16 cellular contexts compared by ENCODE assay signal in the genomic region with DNA sequence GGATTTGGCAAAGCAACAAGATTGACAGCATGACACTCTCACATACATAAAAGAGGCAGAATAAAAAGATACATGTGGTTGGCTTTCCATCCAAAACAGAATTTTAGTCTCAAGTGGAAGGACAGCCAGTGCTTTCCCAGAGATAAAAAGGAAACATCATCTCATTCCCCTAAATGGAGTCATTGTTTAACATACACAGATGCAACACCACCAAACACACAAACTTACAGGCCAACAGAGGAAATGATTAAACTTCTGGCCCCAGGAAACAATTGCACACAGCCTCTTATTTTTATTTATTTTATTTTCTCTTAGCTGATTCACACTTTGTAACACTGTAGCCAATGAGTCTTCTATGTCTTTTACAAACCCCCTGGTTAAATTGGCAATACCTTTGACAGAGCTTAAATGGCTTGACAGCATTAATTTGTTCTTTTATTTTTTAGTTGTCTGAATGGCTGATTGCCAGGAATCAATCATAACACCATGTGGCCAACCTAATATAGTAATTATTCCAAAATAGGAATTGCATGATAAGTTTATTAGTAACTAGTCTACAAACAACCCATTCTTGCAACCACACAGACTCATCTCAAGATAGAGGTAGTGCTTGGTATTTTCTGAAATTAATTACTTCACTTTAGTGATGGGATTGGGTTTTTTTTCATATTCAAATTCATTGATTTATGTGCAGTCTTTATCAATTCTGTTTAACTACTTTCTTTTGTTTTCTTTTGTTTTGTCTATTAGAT.
A peak's percentile ranks its signal among the peaks of the same experiment; 100 is the strongest.
DNase-seq lines count a peak whose midpoint lies in the region; ATAC-seq, FAIRE-seq and TF ChIP-seq lines count a peak whose summit lies in the region.
"Had no signal": no experiment of that assay in that cellular context is flagged by ENCODE, and none has a peak within 500 bp of the region (broad histone marks: within the 10 kb centered on the region; RNA-seq: fewer than 3 reads in every experiment).

No MANE protein-coding gene starts in this region.

- in situ Hi-C loops in IMR-90 (cut with MboI; ENCODE audit: low sequenced_read_pairs) (no loop called here), gastrocnemius medialis (cut with MboI; ENCODE audit: low sequenced_read_pairs in 4 of 4) (no loop called here)

- no peak overlapping the region for H3K4me2 ChIP-seq in IMR-90 (ENCODE audit: low read depth, low read length)
- no peak overlapping the region for H3K4me2 ChIP-seq in keratinocyte (ENCODE audit: control insufficient read depth, extremely low read depth, insufficient read depth, low read depth, low read length)

- peak overlapping the region; percentile 64; the same call in 1 of the 2 replicates for H3K14ac ChIP-seq in IMR-90 (replicated peaks; ENCODE audit: low read depth, low read length)

- no peak for TF ChIP-seq CTCF in IMR-90 (conservative IDR thresholded peaks at IDR 0.05; ENCODE audit: low read depth, low read length)
- no peak for TF ChIP-seq CTCF in bronchial epithelial cell (IDR thresholded peaks at IDR 0.05; ENCODE audit: insufficient read depth, low read length, severe bottlenecking)
- no peak for TF ChIP-seq CTCF in keratinocyte (optimal IDR thresholded peaks at IDR 0.05 in 1 of 3, IDR thresholded peaks at IDR 0.05 in 1 of 3, conservative IDR thresholded peaks at IDR 0.05 in 1 of 3; ENCODE audit: extremely low read depth in 1 of 3, insufficient read depth in 2 of 3, low read length in 3 of 3)
- no peak for TF ChIP-seq CTCF in WERI-Rb-1 (IDR thresholded peaks at IDR 0.05; ENCODE audit: low read depth, low read length)
- no peak for TF ChIP-seq CTCF in omental fat pad (IDR thresholded peaks at IDR 0.05)
- TF ChIP-seq CTCF in gastrocnemius medialis (IDR thresholded peaks at IDR 0.05 in 4 of 5, conservative IDR thresholded peaks at IDR 0.05 in 1 of 5): no peak

- H4K5ac ChIP-seq in IMR-90 (ENCODE audit: low read depth, low read length): no peak overlapping the region

- intact Hi-C loops in IMR-90 (cut with micrococcal nuclease) (no loop called here), gastrocnemius medialis (cut with DNase I; ENCODE audit: low total_unique reads) (no loop called here)

- H2BK15ac ChIP-seq in IMR-90 (ENCODE audit: low read depth, low read length): no peak overlapping the region

- H3K56ac ChIP-seq in IMR-90 (ENCODE audit: extremely low read depth, insufficient read depth, low read length): no peak overlapping the region

- H3K9me3 ChIP-seq in IMR-90 (ENCODE audit: control insufficient read depth, insufficient read depth, low read length) (no peaks in the 10 kb centered on the region), keratinocyte (ENCODE audit: control insufficient read depth, low read depth, low read length) (no peaks in the 10 kb centered on the region), WERI-Rb-1 (ENCODE audit: severe bottlenecking) (no peaks in the 10 kb centered on the region), gastrocnemius medialis (no peaks in the 10 kb centered on the region)
- H3K9me3 ChIP-seq: tibial artery had no signal

- H2AK5ac ChIP-seq in IMR-90 (ENCODE audit: low read depth, low read length): peak overlapping the region; percentile 7; the same call in 1 of the 2 replicates

- no peak overlapping the region for H4K91ac ChIP-seq in IMR-90 (ENCODE audit: insufficient read depth, low read depth, low read length)

- TF ChIP-seq POLR2A in IMR-90 (IDR thresholded peaks at IDR 0.05; ENCODE audit: low read depth, low read length): no peak
- TF ChIP-seq POLR2A in gastrocnemius medialis (IDR thresholded peaks at IDR 0.05): no peak

- H2BK20ac ChIP-seq in IMR-90 (ENCODE audit: low read depth, low read length): peak overlapping the region; percentile 19; the same call in 1 of the 2 replicates

- H2AFZ ChIP-seq in IMR-90 (replicated peaks; ENCODE audit: low read length, poor library complexity) (no peak overlapping the region), keratinocyte (ENCODE audit: control insufficient read depth, low read length) (no peak overlapping the region)

- H3K36me3 ChIP-seq in IMR-90 (ENCODE audit: control insufficient read depth, insufficient read depth, low read length): no peaks in the 10 kb centered on the region
- H3K36me3 ChIP-seq in bronchial epithelial cell (ENCODE audit: control insufficient read depth, insufficient read depth, low read length): no peaks in the 10 kb centered on the region
- no peaks in the 10 kb centered on the region for H3K36me3 ChIP-seq in keratinocyte (ENCODE audit: control insufficient read depth in 2 of 2, extremely low read depth in 1 of 2, insufficient read depth in 2 of 2, low read length in 2 of 2)
- no peaks in the 10 kb centered on the region for H3K36me3 ChIP-seq in WERI-Rb-1
- H3K36me3 ChIP-seq in gastrocnemius medialis: no peaks in the 10 kb centered on the region
- H3K36me3 ChIP-seq: tibial artery had no signal

- TF ChIP-seq RAD21 in IMR-90 (IDR thresholded peaks at IDR 0.05; ENCODE audit: low read length): no peak

- H4K8ac ChIP-seq in IMR-90 (ENCODE audit: low read depth in 2 of 2, low read length in 2 of 2): no peak overlapping the region

- POLR2A ChIA-PET in IMR-90 (lab: Charles Lee; ENCODE audit: unreplicated experiment): no interaction called here

- FAIRE-seq in bronchial epithelial cell (lab: Jason Lieb, UNC): no peak
- peak; percentile 86 for FAIRE-seq in keratinocyte (lab: Jason Lieb, UNC)
- FAIRE-seq: GM18507 had no signal

- H3K9ac ChIP-seq in IMR-90 (ENCODE audit: low read depth, low read length) (no peak overlapping the region), keratinocyte (ENCODE audit: control insufficient read depth, extremely low read depth, insufficient read depth, low read length) (no peak overlapping the region)

- H3K4me1 ChIP-seq in IMR-90 (ENCODE audit: control insufficient read depth, insufficient read depth, low read length) (no peaks in the 10 kb centered on the region), keratinocyte (ENCODE audit: control insufficient read depth, extremely low read depth, insufficient read depth, low read length) (peaks cover 9% of the 10 kb centered on the region), gastrocnemius medialis (peaks cover 0 to 7% of the 10 kb centered on the region in 2 donors)
- H3K4me1 ChIP-seq: tibial artery had no signal

- H3K23ac ChIP-seq in IMR-90 (ENCODE audit: low read depth, low read length): no peak overlapping the region

- no peaks in the 10 kb centered on the region for H4K20me1 ChIP-seq in IMR-90 (ENCODE audit: insufficient read depth, low read length)
- no peaks in the 10 kb centered on the region for H4K20me1 ChIP-seq in keratinocyte (ENCODE audit: control insufficient read depth, extremely low read depth, insufficient read depth, low read length)

- dilution Hi-C loops in IMR-90 (cut with HindIII; ENCODE audit: low sequenced_read_pairs, unreplicated experiment): no loop called here
- dilution Hi-C loops in keratinocyte (cut with MboI; ENCODE audit: extremely low pct_ligation_motif_present, low sequenced_read_pairs): no loop called here

- H3K79me2 ChIP-seq in keratinocyte (ENCODE audit: control insufficient read depth, insufficient read depth, low read length): no peaks in the 10 kb centered on the region

- no peaks in the 10 kb centered on the region for H3K79me1 ChIP-seq in IMR-90 (ENCODE audit: low read depth in 1 of 2, low read length in 2 of 2)

- no peak overlapping the region for H2AK9ac ChIP-seq in IMR-90 (replicated peaks; ENCODE audit: low read depth, low read length, poor library complexity)

- BruUV-seq in IMR-90 (replicated peaks; lab: Mats Ljungman, UMichigan): no TSS peak

- no peaks in the 10 kb centered on the region for H3K9me1 ChIP-seq in IMR-90 (ENCODE audit: insufficient read depth, low read length)
- H3K9me1 ChIP-seq in keratinocyte (ENCODE audit: control insufficient read depth, extremely low read depth, insufficient read depth, low read length): no peaks in the 10 kb centered on the region

- CTCF ChIA-PET in IMR-90 (lab: Yijun Ruan, JAX): interaction anchor here (0.7 kb wide), 1 partner anchor 42 kb away, joined by 3 read pairs; no protein-coding TSS in a partner anchor

- DNase-seq in A172 (ENCODE audit: low spot score) (peak; percentile 43), IMR-90 (peak; percentile 86), bronchial epithelial cell (ENCODE audit: low read depth) (peak; percentile 86), keratinocyte (ENCODE audit: low read depth, low spot score) (no peak), WERI-Rb-1 (no peak), omental fat pad (ENCODE audit: low spot score) (no peak), gastrocnemius medialis (no peak)
- no peak for DNase-seq in activated naive CD4-positive, alpha-beta T cell (lab: John Stamatoyannopoulos, UW)
- DNase-seq: activated CD8-positive, alpha-beta T cell treated with anti-CD3 and anti-CD28 coated beads, Interleukin-2, amount 10 ng/mL, durations not matched to agents 7 days and 5 days; cortex of kidney; DND-41; NCI-H2029 treated with DMSO at 0.1 percent for 48 hours; retina; T1000; tibial artery had no signal

- H3K4me3 ChIP-seq in IMR-90 (ENCODE audit: insufficient read depth, low read depth, low read length) (no peak overlapping the region), bronchial epithelial cell (ENCODE audit: low read depth, low read length) (no peak overlapping the region), keratinocyte (ENCODE audit: control insufficient read depth in 2 of 3, extremely low read depth in 1 of 3, insufficient read depth in 2 of 3, low read depth in 1 of 3, low read length in 3 of 3) (no peak overlapping the region), WERI-Rb-1 (ENCODE audit: low read depth, low read length) (no peak overlapping the region), gastrocnemius medialis (no peak overlapping the region)
- H3K4me3 ChIP-seq: tibial artery had no signal

- peak overlapping the region; percentile 28; the same call in 1 of the 2 replicates for H3K4ac ChIP-seq in IMR-90 (ENCODE audit: low read depth, low read length)

- H2BK5ac ChIP-seq in IMR-90 (ENCODE audit: low read depth, low read length, poor library complexity, severe bottlenecking): peak overlapping the region; percentile 3

- peak overlapping the region; percentile 54; the same call in 1 of the 2 replicates for H2BK120ac ChIP-seq in IMR-90 (ENCODE audit: low read depth, low read length)

- ATAC-seq in IMR-90 (ENCODE audit: low read depth): peak; percentile 91
- no peak for ATAC-seq in omental fat pad (ENCODE audit: low FRiP score)
- no peak for ATAC-seq in gastrocnemius medialis
- ATAC-seq: activated CD8-positive, alpha-beta T cell treated with anti-CD3 and anti-CD28 coated beads, Interleukin-2, amount 10 ng/mL, durations not matched to agents 7 days and 5 days had no signal

- H3K27me3 ChIP-seq in IMR-90 (ENCODE audit: control insufficient read depth, insufficient read depth, low read length) (no peaks in the 10 kb centered on the region), bronchial epithelial cell (ENCODE audit: control insufficient read depth, insufficient read depth, low read length) (no peaks in the 10 kb centered on the region), keratinocyte (ENCODE audit: control insufficient read depth, extremely low read depth, insufficient read depth, low read length) (no peaks in the 10 kb centered on the region), WERI-Rb-1 (ENCODE audit: insufficient read depth, low read depth, severe bottlenecking) (no peaks in the 10 kb centered on the region), gastrocnemius medialis (no peaks in the 10 kb centered on the region)
- H3K27me3 ChIP-seq: tibial artery had no signal

- H3K27ac ChIP-seq in IMR-90 (ENCODE audit: insufficient read depth, low read length) (no peak overlapping the region), keratinocyte (ENCODE audit: control insufficient read depth, insufficient read depth, low read length) (no peak overlapping the region), WERI-Rb-1 (no peak overlapping the region), gastrocnemius medialis (no peak overlapping the region)
- H3K27ac ChIP-seq: tibial artery had no signal

- peak overlapping the region; percentile 48; the same call in 1 of the 2 replicates for H3K18ac ChIP-seq in IMR-90 (ENCODE audit: low read depth, low read length)

Comparison
In these comparisons a context has a peak if more than half of its experiments do, and no peak if none do; other contexts are left out.
1. DNase-seq: peak in A172 (single experiment), IMR-90 (single experiment) and bronchial epithelial cell (single experiment); none in keratinocyte (single experiment), WERI-Rb-1 (single experiment), omental fat pad (single experiment), gastrocnemius medialis (0 of 2) and activated naive CD4-positive, alpha-beta T cell (0 of 4).